8 cellular contexts compared by ENCODE assay signal in genomic region chr9:3525088-3525835, GRCh38. TPM values are rescaled to one million over a fixed set of nuclear protein-coding genes. Genes with fewer than 3 reads are reported as not detected.
DNase-seq lines count a peak whose midpoint lies in the region; ATAC-seq and TF ChIP-seq lines count a peak whose summit lies in the region.

No MANE protein-coding gene starts in this region.

- POLR2A ChIA-PET in Caco-2 (lab: Charles Lee) = no interaction called here

- peak in 1 of 2 experiments; percentile 22 for DNase-seq in Caco-2
- no peak for DNase-seq in activated T-helper 2 cell treated with anti-CD3 and anti-CD28 coated beads, Interferon-gamma antibody, Interleukin-2, Interleukin-4, amounts not matched to agents 10 μg/mL and 5 μg/mL and 100 μg/mL, durations not matched to agents 14 hours and 24 hours and 36 hours (ENCODE audit: low spot score)
- no peak for DNase-seq in left cardiac atrium
- DNase-seq in retina = peak; percentile 83

- no peaks in the 10 kb centered on the region for H3K9me3 Mint-ChIP-seq in Caco-2 (ENCODE audit: unreplicated experiment)
- no peaks in the 10 kb centered on the region for H3K9me3 Mint-ChIP-seq in activated T-helper 2 cell treated with anti-CD3 and anti-CD28 coated beads, Interferon-gamma antibody, Interleukin-2, Interleukin-4, amounts not matched to agents 10 μg/mL and 5 μg/mL and 100 μg/mL, durations not matched to agents 14 hours and 24 hours and 36 hours

- CTCF ChIA-PET in Caco-2 (lab: Charles Lee) = no interaction called here

- H3K4me3 Mint-ChIP-seq in Caco-2 (ENCODE audit: unreplicated experiment) = peak overlapping the region; percentile 93
- peak overlapping the region; percentile 93 for H3K4me3 Mint-ChIP-seq in activated T-helper 2 cell treated with anti-CD3 and anti-CD28 coated beads, Interferon-gamma antibody, Interleukin-2, Interleukin-4, amounts not matched to agents 10 μg/mL and 5 μg/mL and 100 μg/mL, durations not matched to agents 14 hours and 24 hours and 36 hours (ENCODE audit: low read depth)

- ATAC-seq in HG03521 (IDR thresholded peaks at IDR 0.05; ENCODE audit: unreplicated experiment) = peak; percentile 0
- peak; percentile 8 to 13 for ATAC-seq in left cardiac atrium
- no peak for ATAC-seq in GM21526 (IDR thresholded peaks at IDR 0.05; ENCODE audit: low FRiP score, unreplicated experiment)
- no peak for ATAC-seq in HG02981 (IDR thresholded peaks at IDR 0.05; ENCODE audit: unreplicated experiment)
- ATAC-seq in HG02763 (IDR thresholded peaks at IDR 0.05; ENCODE audit: unreplicated experiment) = no peak

- peak overlapping the region; percentile 99 for H3K27ac Mint-ChIP-seq in Caco-2 (ENCODE audit: unreplicated experiment)
- H3K27ac Mint-ChIP-seq in activated T-helper 2 cell treated with anti-CD3 and anti-CD28 coated beads, Interferon-gamma antibody, Interleukin-2, Interleukin-4, amounts not matched to agents 10 μg/mL and 5 μg/mL and 100 μg/mL, durations not matched to agents 14 hours and 24 hours and 36 hours = peak overlapping the region; percentile 98

- H3K4me1 ChIP-seq in Caco-2 = peaks cover 13% of the 10 kb centered on the region; the same call in 1 of the 2 replicates

- no peaks in the 10 kb centered on the region for H3K27me3 ChIP-seq in Caco-2 (replicated peaks; ENCODE audit: control insufficient read depth, insufficient read depth, low read length)

- no peaks in the 10 kb centered on the region for H3K36me3 ChIP-seq in Caco-2 (ENCODE audit: control insufficient read depth, insufficient read depth, low read length)

- peaks cover 17% of the 10 kb centered on the region for H3K36me3 Mint-ChIP-seq in Caco-2 (ENCODE audit: insufficient read depth, unreplicated experiment)
- peaks cover 24% of the 10 kb centered on the region for H3K36me3 Mint-ChIP-seq in activated T-helper 2 cell treated with anti-CD3 and anti-CD28 coated beads, Interferon-gamma antibody, Interleukin-2, Interleukin-4, amounts not matched to agents 10 μg/mL and 5 μg/mL and 100 μg/mL, durations not matched to agents 14 hours and 24 hours and 36 hours (ENCODE audit: low read depth)

- H3K27me3 Mint-ChIP-seq in Caco-2 (ENCODE audit: insufficient read depth, unreplicated experiment) = no peaks in the 10 kb centered on the region
- H3K27me3 Mint-ChIP-seq in activated T-helper 2 cell treated with anti-CD3 and anti-CD28 coated beads, Interferon-gamma antibody, Interleukin-2, Interleukin-4, amounts not matched to agents 10 μg/mL and 5 μg/mL and 100 μg/mL, durations not matched to agents 14 hours and 24 hours and 36 hours (ENCODE audit: low read depth) = no peaks in the 10 kb centered on the region

- H3K4me3 ChIP-seq in Caco-2 (ENCODE audit: low read depth, low read length) = peak overlapping the region; percentile 95

- no peak for TF ChIP-seq CTCF in Caco-2 (IDR thresholded peaks at IDR 0.05; ENCODE audit: insufficient read depth in 1 of 2, low read depth in 1 of 2, low read length in 1 of 2, severe bottlenecking in 1 of 2, unreplicated experiment in 1 of 2)

- H3K9me3 ChIP-seq in Caco-2 = no peaks in the 10 kb centered on the region

- H3K4me1 Mint-ChIP-seq in Caco-2 (ENCODE audit: low read depth, unreplicated experiment) = peaks cover 7% of the 10 kb centered on the region
- H3K4me1 Mint-ChIP-seq in activated T-helper 2 cell treated with anti-CD3 and anti-CD28 coated beads, Interferon-gamma antibody, Interleukin-2, Interleukin-4, amounts not matched to agents 10 μg/mL and 5 μg/mL and 100 μg/mL, durations not matched to agents 14 hours and 24 hours and 36 hours (ENCODE audit: low read depth) = peaks cover 48% of the 10 kb centered on the region

- no TSS peak for BruUV-seq in Caco-2 (replicated peaks; lab: Mats Ljungman, UMichigan)

- intact Hi-C loops in Caco-2 (cut with micrococcal nuclease; ENCODE audit: unreplicated experiment) (loop anchor here (5.0 kb wide), 1 partner anchor 58 kb away; no protein-coding TSS in a partner anchor), left cardiac atrium (cut with DNase I) (no loop called here)
- intact Hi-C loops in activated T-helper 2 cell treated with anti-CD3 and anti-CD28 coated beads, Interferon-gamma antibody, Interleukin-2, Interleukin-4, amounts not matched to agents 10 μg/mL and 5 μg/mL and 100 μg/mL, durations not matched to agents 14 hours and 24 hours and 36 hours (cut with micrococcal nuclease) = loop anchor here (1.0 to 10.0 kb wide), 10 partner anchors 48 to 1930 kb away; partner anchors contain the start of genes CD274, CDC37L1 and SMARCA2

RNA-seq across cellular contexts. Expression of gene RFX3, which starts 0.5 kb away (rescaled TPM):
- total RNA-seq in Caco-2 (2022) (4.2 and 4.5 TPM in 2 replicates), left cardiac atrium (1 to 10 TPM; 4.2 to 4.6 TPM)
- total RNA-seq in activated T-helper 2 cell treated with anti-CD3 and anti-CD28 coated beads, Interferon-gamma antibody, Interleukin-2, Interleukin-4, amounts not matched to agents 10 μg/mL and 5 μg/mL and 100 μg/mL, durations not matched to agents 14 hours and 24 hours and 36 hours = 11.3 and 11.9 TPM in 2 replicates

Comparison
In these comparisons a context has a peak if more than half of its experiments do, and no peak if none do; other contexts are left out.
1. ATAC-seq: peak in HG03521 (single experiment) and left cardiac atrium (2 of 2); none in GM21526 (single experiment), HG02981 (single experiment) and HG02763 (single experiment).
2. intact Hi-C loops: an anchor here in Caco-2 (5.0 kb wide) and activated T-helper 2 cell treated with anti-CD3 and anti-CD28 coated beads, Interferon-gamma antibody, Interleukin-2, Interleukin-4, amounts not matched to agents 10 μg/mL and 5 μg/mL and 100 μg/mL, durations not matched to agents 14 hours and 24 hours and 36 hours (1.0 to 10.0 kb wide); none called in left cardiac atrium.